27 cellular contexts compared by ENCODE assay signal in genomic region chr3:67005974-67006373, GRCh38. TPM values are rescaled to one million over a fixed set of nuclear protein-coding genes. Genes with fewer than 3 reads are reported as not detected.
A peak's percentile ranks its signal among the peaks of the same experiment; 100 is the strongest.
DNase-seq lines count a peak whose midpoint lies in the region; ATAC-seq and TF ChIP-seq lines count a peak whose summit lies in the region.
"Had no signal": no experiment of that assay in that cellular context is flagged by ENCODE, and none has a peak within 500 bp of the region (broad histone marks: within the 10 kb centered on the region; RNA-seq: fewer than 3 reads in every experiment).

No MANE protein-coding gene starts in this region.

- no peak overlapping the region for H2AFZ ChIP-seq in IMR-90 (replicated peaks; ENCODE audit: low read length, poor library complexity)

- in situ Hi-C loops in IMR-90 (cut with MboI; ENCODE audit: low sequenced_read_pairs) = no loop called here

- peaks cover 45% of the 10 kb centered on the region for H3K36me3 Mint-ChIP-seq in CD4-positive, CD25-positive, alpha-beta regulatory T cell
- H3K36me3 Mint-ChIP-seq in activated naive CD8-positive, alpha-beta T cell treated with anti-CD3 and anti-CD28 coated beads, Interleukin-2, amount 50 U/mL, for 24 hours (ENCODE audit: low read depth) = peaks cover 77% of the 10 kb centered on the region
- peaks cover 40% of the 10 kb centered on the region for H3K36me3 Mint-ChIP-seq in activated T-helper 1 cell treated with anti-CD3 and anti-CD28 coated beads, Interleukin-12 subunit alpha, Interleukin-12 subunit beta, Interleukin-2, Interleukin-4 antibody, amounts not matched to agents 30 ng/mL and 10 ng/mL and 1 ng/mL, durations not matched to agents 14 hours and 24 hours and 36 hours (ENCODE audit: low read depth)

- no peak overlapping the region for H2AK9ac ChIP-seq in IMR-90 (replicated peaks; ENCODE audit: low read depth, low read length, poor library complexity)

- H3K18ac ChIP-seq in IMR-90 (ENCODE audit: low read depth, low read length) = peak overlapping the region; percentile 4; the same call in 1 of the 2 replicates

- peak overlapping the region; percentile 33; the same call in 1 of the 2 replicates for H2BK20ac ChIP-seq in IMR-90 (ENCODE audit: low read depth, low read length)

- no peak for DNase-seq in CD4-positive, CD25-positive, alpha-beta regulatory T cell
- DNase-seq in IMR-90 (no peak), left ventricle myocardium inferior (no peak), NCI-H2029 treated with DMSO at 0.1 percent for 48 hours (lab: John Stamatoyannopoulos, UW) (no peak), ascending aorta (ENCODE audit: low spot score in 2 of 2) (no peak), glomerular visceral epithelial cell (ENCODE audit: extremely low spot score) (no peak)
- DNase-seq in activated naive CD8-positive, alpha-beta T cell treated with anti-CD3 and anti-CD28 coated beads, Interleukin-2, amount 50 U/mL, for 24 hours = no peak
- no peak for DNase-seq in activated T-helper 1 cell treated with anti-CD3 and anti-CD28 coated beads, Interleukin-12 subunit alpha, Interleukin-12 subunit beta, Interleukin-2, Interleukin-4 antibody, amounts not matched to agents 30 ng/mL and 10 ng/mL and 1 ng/mL, durations not matched to agents 14 hours and 24 hours and 36 hours (ENCODE audit: low spot score)
- DNase-seq: activated CD4-positive, alpha-beta T cell treated with anti-CD3 and anti-CD28 coated beads, Interleukin-2, amount 50 U/mL, for 4 hours; activated gamma-delta T cell; hippocampal formation; islet precursor cell; NCI-H1092; NCI-H1930; NCI-H69; nephron progenitor cell; ovary; retina; spleen; stimulated activated CD4-positive, alpha-beta T cell treated with anti-CD3 and anti-CD28 coated beads, Interleukin-4, amount 100 ng/mL, for 1 hour; stimulated activated naive CD4-positive, alpha-beta T cell; WERI-Rb-1 had no signal

- H3K9me3 Mint-ChIP-seq in CD4-positive, CD25-positive, alpha-beta regulatory T cell = no peaks in the 10 kb centered on the region
- no peaks in the 10 kb centered on the region for H3K9me3 Mint-ChIP-seq in activated naive CD8-positive, alpha-beta T cell treated with anti-CD3 and anti-CD28 coated beads, Interleukin-2, amount 50 U/mL, for 24 hours
- no peaks in the 10 kb centered on the region for H3K9me3 Mint-ChIP-seq in activated T-helper 1 cell treated with anti-CD3 and anti-CD28 coated beads, Interleukin-12 subunit alpha, Interleukin-12 subunit beta, Interleukin-2, Interleukin-4 antibody, amounts not matched to agents 30 ng/mL and 10 ng/mL and 1 ng/mL, durations not matched to agents 14 hours and 24 hours and 36 hours
- H3K9me3 Mint-ChIP-seq: nephron progenitor cell; T-helper 2 cell treated with Interferon-gamma antibody and Interleukin-4, amounts not matched to agents 5 μg/mL and 100 μg/mL, for 36 hours had no signal

- POLR2A ChIA-PET in IMR-90 (lab: Charles Lee; ENCODE audit: unreplicated experiment) = no interaction called here

- 0 out of 4 replicates have a peak overlapping the region, but pooled peaks of 1 of the 2 experiments have one; percentile 12 for H4K8ac ChIP-seq in IMR-90 (ENCODE audit: low read depth in 2 of 2, low read length in 2 of 2)

- peak overlapping the region; percentile 79 for H2BK120ac ChIP-seq in IMR-90 (ENCODE audit: low read depth, low read length)

- ATAC-seq in CD4-positive, CD25-positive, alpha-beta regulatory T cell (ENCODE audit: low read depth in 2 of 2) = no peak
- ATAC-seq in IMR-90 (ENCODE audit: low read depth) = no peak
- ATAC-seq in activated naive CD8-positive, alpha-beta T cell treated with anti-CD3 and anti-CD28 coated beads, Interleukin-2, amount 50 U/mL, for 24 hours = no peak
- ATAC-seq: SK-N-SH treated with all-trans-retinoic acid at 6 μM for 48 hours had no signal

- H3K36me3 ChIP-seq in CD4-positive, CD25-positive, alpha-beta regulatory T cell (ENCODE audit: control insufficient read depth, insufficient read depth, low read length) = peaks cover 33% of the 10 kb centered on the region
- H3K36me3 ChIP-seq in IMR-90 (ENCODE audit: control insufficient read depth, insufficient read depth, low read length) (peaks cover 2% of the 10 kb centered on the region; the same call in 1 of the 2 replicates), left ventricle myocardium inferior (peaks cover 16% of the 10 kb centered on the region), ascending aorta (no peaks in the 10 kb centered on the region)
- H3K36me3 ChIP-seq: ovary, tibial nerve had no signal

- H3K14ac ChIP-seq in IMR-90 (replicated peaks; ENCODE audit: low read depth, low read length) = peak overlapping the region; percentile 55; the same call in 1 of the 2 replicates

- H3K4me1 Mint-ChIP-seq in CD4-positive, CD25-positive, alpha-beta regulatory T cell = peaks cover 33 to 65% (median 55%) of the 10 kb centered on the region in 4 donors
- peaks cover 44% of the 10 kb centered on the region for H3K4me1 Mint-ChIP-seq in activated naive CD8-positive, alpha-beta T cell treated with anti-CD3 and anti-CD28 coated beads, Interleukin-2, amount 50 U/mL, for 24 hours
- peaks cover 34% of the 10 kb centered on the region for H3K4me1 Mint-ChIP-seq in activated T-helper 1 cell treated with anti-CD3 and anti-CD28 coated beads, Interleukin-12 subunit alpha, Interleukin-12 subunit beta, Interleukin-2, Interleukin-4 antibody, amounts not matched to agents 30 ng/mL and 10 ng/mL and 1 ng/mL, durations not matched to agents 14 hours and 24 hours and 36 hours (ENCODE audit: low read depth)

- TF ChIP-seq RAD21 in IMR-90 (IDR thresholded peaks at IDR 0.05; ENCODE audit: low read length) = no peak

- peaks cover 27% of the 10 kb centered on the region for H3K4me1 ChIP-seq in CD4-positive, CD25-positive, alpha-beta regulatory T cell (ENCODE audit: control insufficient read depth, insufficient read depth, low read length, poor library complexity, severe bottlenecking)
- H3K4me1 ChIP-seq in IMR-90 (ENCODE audit: control insufficient read depth, insufficient read depth, low read length) (peaks cover 3% of the 10 kb centered on the region), left ventricle myocardium inferior (peaks cover 42% of the 10 kb centered on the region), ascending aorta (no peaks in the 10 kb centered on the region)
- H3K4me1 ChIP-seq: tibial nerve had no signal

- peak overlapping the region; percentile 46 for H3K4me3 ChIP-seq in CD4-positive, CD25-positive, alpha-beta regulatory T cell (ENCODE audit: low read depth, low read length)
- no peak overlapping the region for H3K4me3 ChIP-seq in IMR-90 (ENCODE audit: insufficient read depth, low read depth, low read length)
- H3K4me3 ChIP-seq in left ventricle myocardium inferior = peak overlapping the region; percentile 47
- H3K4me3 ChIP-seq in ascending aorta = no peak overlapping the region
- H3K4me3 ChIP-seq: BLaER1 treated with 17β-estradiol and CSF1 and Interleukin-3, amounts not matched to agents 10 nM and 100 nM; ovary; tibial nerve had no signal

- BruUV-seq in IMR-90 (replicated peaks; lab: Mats Ljungman, UMichigan) = no TSS peak

- dilution Hi-C loops in IMR-90 (cut with HindIII; ENCODE audit: low sequenced_read_pairs, unreplicated experiment) = no loop called here

- H2BK5ac ChIP-seq in IMR-90 (ENCODE audit: low read depth, low read length, poor library complexity, severe bottlenecking) = peak overlapping the region; percentile 79

- H3K79me1 ChIP-seq in IMR-90 (ENCODE audit: low read depth in 1 of 2, low read length in 2 of 2) = peaks cover 9 to 37% of the 10 kb centered on the region in 2 experiments

- H3K9me3 ChIP-seq in CD4-positive, CD25-positive, alpha-beta regulatory T cell (ENCODE audit: control insufficient read depth in 2 of 2, low read length in 2 of 2) = no peaks in the 10 kb centered on the region
- no peaks in the 10 kb centered on the region for H3K9me3 ChIP-seq in IMR-90 (ENCODE audit: control insufficient read depth, insufficient read depth, low read length)
- no peaks in the 10 kb centered on the region for H3K9me3 ChIP-seq in left ventricle myocardium inferior (replicated peaks)
- H3K9me3 ChIP-seq in ascending aorta = no peaks in the 10 kb centered on the region
- H3K9me3 ChIP-seq: BLaER1 treated with 17β-estradiol and CSF1 and Interleukin-3, amounts not matched to agents 10 nM and 100 nM; ovary; spleen; tibial nerve had no signal

- intact Hi-C loops in IMR-90 (cut with micrococcal nuclease) = no loop called here
- intact Hi-C loops in left ventricle myocardium inferior (cut with micrococcal nuclease) = no loop called here
- intact Hi-C loops in activated T-helper 1 cell treated with anti-CD3 and anti-CD28 coated beads, Interleukin-12 subunit alpha, Interleukin-12 subunit beta, Interleukin-2, Interleukin-4 antibody, amounts not matched to agents 30 ng/mL and 10 ng/mL and 1 ng/mL, durations not matched to agents 14 hours and 24 hours and 36 hours (cut with micrococcal nuclease) = no loop called here
- intact Hi-C loops in ascending aorta (cut with DNase I) = no loop called here

- no peaks in the 10 kb centered on the region for H3K27me3 Mint-ChIP-seq in CD4-positive, CD25-positive, alpha-beta regulatory T cell
- H3K27me3 Mint-ChIP-seq in activated naive CD8-positive, alpha-beta T cell treated with anti-CD3 and anti-CD28 coated beads, Interleukin-2, amount 50 U/mL, for 24 hours = no peaks in the 10 kb centered on the region
- H3K27me3 Mint-ChIP-seq in activated T-helper 1 cell treated with anti-CD3 and anti-CD28 coated beads, Interleukin-12 subunit alpha, Interleukin-12 subunit beta, Interleukin-2, Interleukin-4 antibody, amounts not matched to agents 30 ng/mL and 10 ng/mL and 1 ng/mL, durations not matched to agents 14 hours and 24 hours and 36 hours (ENCODE audit: insufficient read depth) = no peaks in the 10 kb centered on the region

- no peak overlapping the region for H3K27ac ChIP-seq in CD4-positive, CD25-positive, alpha-beta regulatory T cell (ENCODE audit: insufficient read depth, low read length, poor library complexity, severe bottlenecking)
- H3K27ac ChIP-seq in IMR-90 (ENCODE audit: insufficient read depth, low read length) (no peak overlapping the region), left ventricle myocardium inferior (replicated peaks) (peak overlapping the region; percentile 69), ascending aorta (no peak overlapping the region)
- H3K27ac ChIP-seq: BLaER1 treated with 17β-estradiol and CSF1 and Interleukin-3, amounts not matched to agents 10 nM and 100 nM; HL-60; ovary; spleen; tibial nerve; WERI-Rb-1 had no signal

- H2BK15ac ChIP-seq in IMR-90 (ENCODE audit: low read depth, low read length) = peak overlapping the region; percentile 74; the same call in 1 of the 3 replicates

- CTCF ChIA-PET in IMR-90 (lab: Yijun Ruan, JAX) = interaction anchor here (0.6 to 1.7 kb wide), 3 partner anchors 15 to 34 kb away, joined by 3 to 6 read pairs (median 6); no protein-coding TSS in a partner anchor

- no peak overlapping the region for H2AK5ac ChIP-seq in IMR-90 (ENCODE audit: low read depth, low read length)

- peak overlapping the region; percentile 49; the same call in 1 of the 2 replicates for H3K4me2 ChIP-seq in IMR-90 (ENCODE audit: low read depth, low read length)
- H3K4me2 ChIP-seq: BLaER1 treated with 17β-estradiol and CSF1 and Interleukin-3, amounts not matched to agents 10 nM and 100 nM had no signal

- H3K9me1 ChIP-seq in IMR-90 (ENCODE audit: insufficient read depth, low read length) = peaks cover 10% of the 10 kb centered on the region; the same call in 1 of the 2 replicates

- WGBS in IMR-90 (ENCODE audit: extremely low coverage in 2 of 2, insufficient read length in 1 of 2), 2 experiments = no CpG with 5 or more reads among the region's 1 CpG

- H4K91ac ChIP-seq in IMR-90 (ENCODE audit: insufficient read depth, low read depth, low read length) = no peak overlapping the region; the same call in 1 of the 2 replicates

- H3K4ac ChIP-seq in IMR-90 (ENCODE audit: low read depth, low read length) = peak overlapping the region; percentile 25; the same call in 1 of the 2 replicates

- H3K27ac Mint-ChIP-seq in CD4-positive, CD25-positive, alpha-beta regulatory T cell = peak overlapping the region in 1 of 3 donors; percentile 42
- H3K27ac Mint-ChIP-seq in activated naive CD8-positive, alpha-beta T cell treated with anti-CD3 and anti-CD28 coated beads, Interleukin-2, amount 50 U/mL, for 24 hours = no peak overlapping the region
- no peak overlapping the region for H3K27ac Mint-ChIP-seq in activated T-helper 1 cell treated with anti-CD3 and anti-CD28 coated beads, Interleukin-12 subunit alpha, Interleukin-12 subunit beta, Interleukin-2, Interleukin-4 antibody, amounts not matched to agents 30 ng/mL and 10 ng/mL and 1 ng/mL, durations not matched to agents 14 hours and 24 hours and 36 hours
- H3K27ac Mint-ChIP-seq: nephron progenitor cell; T-helper 2 cell treated with Interferon-gamma antibody and Interleukin-4, amounts not matched to agents 5 μg/mL and 100 μg/mL, for 36 hours had no signal

- no peak overlapping the region for H3K9ac ChIP-seq in IMR-90 (ENCODE audit: low read depth, low read length)
- H3K9ac ChIP-seq: BLaER1 treated with 17β-estradiol and CSF1 and Interleukin-3, amounts not matched to agents 10 nM and 100 nM had no signal

- no peaks in the 10 kb centered on the region for H3K27me3 ChIP-seq in CD4-positive, CD25-positive, alpha-beta regulatory T cell (ENCODE audit: control insufficient read depth, insufficient read depth, low read length)
- H3K27me3 ChIP-seq in IMR-90 (ENCODE audit: control insufficient read depth, insufficient read depth, low read length) = no peaks in the 10 kb centered on the region
- no peaks in the 10 kb centered on the region for H3K27me3 ChIP-seq in left ventricle myocardium inferior (ENCODE audit: low read depth)
- H3K27me3 ChIP-seq in ascending aorta = no peaks in the 10 kb centered on the region
- H3K27me3 ChIP-seq: BLaER1 treated with 17β-estradiol and CSF1 and Interleukin-3, amounts not matched to agents 10 nM and 100 nM; ovary; spleen; tibial nerve had no signal

- H3K23ac ChIP-seq in IMR-90 (ENCODE audit: low read depth, low read length) = no peak overlapping the region

- H4K20me1 ChIP-seq in IMR-90 (ENCODE audit: insufficient read depth, low read length) = no peaks in the 10 kb centered on the region

- TF ChIP-seq CTCF in IMR-90 (conservative IDR thresholded peaks at IDR 0.05; ENCODE audit: low read depth, low read length) (no peak), left ventricle myocardium inferior (IDR thresholded peaks at IDR 0.05; ENCODE audit: borderline replicate concordance) (no peak), ascending aorta (IDR thresholded peaks at IDR 0.05) (no peak)

- no peak overlapping the region for H3K56ac ChIP-seq in IMR-90 (ENCODE audit: extremely low read depth, insufficient read depth, low read length)

- no peak overlapping the region for H3K4me3 Mint-ChIP-seq in CD4-positive, CD25-positive, alpha-beta regulatory T cell
- peak overlapping the region; percentile 51 for H3K4me3 Mint-ChIP-seq in activated naive CD8-positive, alpha-beta T cell treated with anti-CD3 and anti-CD28 coated beads, Interleukin-2, amount 50 U/mL, for 24 hours
- no peak overlapping the region for H3K4me3 Mint-ChIP-seq in activated T-helper 1 cell treated with anti-CD3 and anti-CD28 coated beads, Interleukin-12 subunit alpha, Interleukin-12 subunit beta, Interleukin-2, Interleukin-4 antibody, amounts not matched to agents 30 ng/mL and 10 ng/mL and 1 ng/mL, durations not matched to agents 14 hours and 24 hours and 36 hours
- H3K4me3 Mint-ChIP-seq: nephron progenitor cell; T-helper 2 cell treated with Interferon-gamma antibody and Interleukin-4, amounts not matched to agents 5 μg/mL and 100 μg/mL, for 36 hours had no signal

- no peak for TF ChIP-seq POLR2A in IMR-90 (IDR thresholded peaks at IDR 0.05; ENCODE audit: low read depth, low read length)

- no peak overlapping the region for H4K5ac ChIP-seq in IMR-90 (ENCODE audit: low read depth, low read length)

RNA-seq across cellular contexts. Expression of gene KBTBD8, which starts 7.9 kb away (rescaled TPM):
- 18.2 TPM for total RNA-seq in CD4-positive, CD25-positive, alpha-beta regulatory T cell
- polyA plus RNA-seq in CD4-positive, CD25-positive, alpha-beta regulatory T cell = 1 to 10 TPM; 2.4 to 5.2 (median 3.4) TPM
- total RNA-seq in IMR-90 (2012; rRNA removed) (8.6 and 15.0 TPM in 2 replicates), left ventricle myocardium inferior (3.6 TPM), ascending aorta (not detected)
- polyA plus RNA-seq in IMR-90 (2012; rRNA removed) = 1.5 and 1.8 TPM in 2 replicates
- 0.28 and 0.75 TPM in 2 replicates for polyA plus RNA-seq in IMR-90 (2012; cell fraction: cytosol; rRNA removed)
- 1.1 and 9.5 TPM in 2 replicates for polyA plus RNA-seq in IMR-90 (2012; cell fraction: nucleus; rRNA removed; ENCODE audit: low replicate concordance)
- total RNA-seq in activated T-helper 1 cell treated with anti-CD3 and anti-CD28 coated beads, Interleukin-12 subunit alpha, Interleukin-12 subunit beta, Interleukin-2, Interleukin-4 antibody, amounts not matched to agents 30 ng/mL and 10 ng/mL and 1 ng/mL, durations not matched to agents 14 hours and 24 hours and 36 hours = 18.3 and 26.6 TPM in 2 replicates

Comparison
In these comparisons a context has a peak if more than half of its experiments do, and no peak if none do; other contexts are left out.
1. H3K4me3 ChIP-seq: peak in CD4-positive, CD25-positive, alpha-beta regulatory T cell (single experiment) and left ventricle myocardium inferior (single experiment); none in IMR-90 (single experiment) and ascending aorta (0 of 2).